In the genomic region with DNA sequence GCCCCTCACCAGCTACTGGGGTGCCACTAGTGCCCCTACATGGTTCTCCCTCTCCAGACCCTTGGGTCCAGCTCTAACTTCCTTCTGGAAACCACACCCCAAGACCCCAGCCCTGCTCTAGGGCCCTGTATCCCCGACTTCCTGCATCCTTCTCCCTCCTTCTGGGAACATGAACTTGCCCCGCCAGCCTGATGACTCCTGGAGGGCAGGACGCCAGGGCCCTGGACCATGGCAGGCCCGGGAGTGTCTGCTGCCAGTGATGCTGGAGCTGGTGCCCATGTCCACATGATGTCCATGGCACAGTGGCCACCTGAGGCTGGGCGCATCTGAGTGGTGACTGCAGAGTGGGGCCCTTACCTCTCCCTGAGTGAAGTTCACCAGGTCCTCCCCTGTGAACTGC, we compare ENCODE assay signal across 7 cellular contexts.
A peak's percentile ranks its signal among the peaks of the same experiment; 100 is the strongest.
DNase-seq lines count a peak whose midpoint lies in the region; ATAC-seq, FAIRE-seq and TF ChIP-seq lines count a peak whose summit lies in the region.
"Not testable (repeated sequence)": the region's sequence is repeated elsewhere in the genome, so short reads cannot be mapped to it uniquely, and the experiment has no call there.

No MANE protein-coding gene starts in this region.

- DNase-seq in RWPE2 (ENCODE audit: low spot score) (peak; percentile 65), colonic mucosa (peak; percentile 11), esophagus muscularis mucosa (ENCODE audit: extremely low spot score) (peak; percentile 60), kidney (peak; percentile 39), mesenteric fat pad (ENCODE audit: low spot score) (peak; percentile 51), posterior vena cava (ENCODE audit: low spot score) (peak; percentile 41), upper lobe of right lung (peak; percentile 39)

- TF ChIP-seq EP300 in esophagus muscularis mucosa (IDR thresholded peaks at IDR 0.05): not testable (repeated sequence)

- not testable (repeated sequence) for H3K27me3 ChIP-seq in RWPE2 (ENCODE audit: insufficient read depth, poor library complexity, severe bottlenecking); colonic mucosa; esophagus muscularis mucosa; upper lobe of right lung

- intact Hi-C loops in colonic mucosa (cut with DNase I); esophagus muscularis mucosa (cut with DNase I); kidney (cut with DNase I); posterior vena cava (cut with DNase I); upper lobe of right lung (cut with DNase I): not testable (repeated sequence)

- ATAC-seq in RWPE2 (ENCODE audit: low read depth); upper lobe of right lung: not testable (repeated sequence)

- not testable (repeated sequence) for H3K36me3 ChIP-seq in RWPE2 (ENCODE audit: low read depth); colonic mucosa; kidney (ENCODE audit: control insufficient read depth in 1 of 2, insufficient read depth in 2 of 2, low read length in 2 of 2); upper lobe of right lung
- H3K36me3 ChIP-seq in esophagus muscularis mucosa: peaks cover 0 to 11% (median 3%) of the 10 kb centered on the region in 4 donors

- not testable (repeated sequence) for TF ChIP-seq CTCF in RWPE2 (IDR thresholded peaks at IDR 0.05; ENCODE audit: poor library complexity, severe bottlenecking); colonic mucosa (IDR thresholded peaks at IDR 0.05); esophagus muscularis mucosa (IDR thresholded peaks at IDR 0.05); kidney (IDR thresholded peaks at IDR 0.05; ENCODE audit: borderline replicate concordance, extremely low read depth, insufficient read depth); upper lobe of right lung (IDR thresholded peaks at IDR 0.05)

- no CpG with 5 or more reads among the region's 5 CpGs for WGBS in esophagus muscularis mucosa

- not testable (repeated sequence) for FAIRE-seq in kidney (lab: Jason Lieb, UNC)

- not testable (repeated sequence) for H3K9ac ChIP-seq in colonic mucosa (ENCODE audit: low read depth in 2 of 2, low read length in 2 of 2); kidney (ENCODE audit: low read length in 2 of 2)

- not testable (repeated sequence) for H3K4me3 ChIP-seq in RWPE2 (ENCODE audit: severe bottlenecking); colonic mucosa; esophagus muscularis mucosa; kidney (ENCODE audit: low read length in 2 of 2); upper lobe of right lung

- not testable (repeated sequence) for H3K4me1 ChIP-seq in RWPE2 (ENCODE audit: insufficient read depth, poor library complexity, severe bottlenecking); colonic mucosa; esophagus muscularis mucosa; kidney (ENCODE audit: control insufficient read depth in 1 of 2, insufficient read depth in 1 of 2, low read depth in 1 of 2, low read length in 2 of 2); upper lobe of right lung

- not testable (repeated sequence) for H3K9me3 ChIP-seq in RWPE2 (ENCODE audit: severe bottlenecking); colonic mucosa; esophagus muscularis mucosa; kidney (ENCODE audit: control insufficient read depth in 1 of 2, low read length in 2 of 2); upper lobe of right lung

- not testable (repeated sequence) for H3K27ac ChIP-seq in RWPE2 (ENCODE audit: poor library complexity, severe bottlenecking); colonic mucosa; esophagus muscularis mucosa (replicated peaks in 1 of 4); kidney (ENCODE audit: low read depth in 2 of 2, low read length in 2 of 2); upper lobe of right lung

- TF ChIP-seq POLR2A in esophagus muscularis mucosa (IDR thresholded peaks at IDR 0.05; ENCODE audit: low read depth): not testable (repeated sequence)

Comparison
In these comparisons a context has a peak if more than half of its experiments do, and no peak if none do; other contexts are left out.
1. DNase-seq: peak in every context shown above with its lines; median percentile 65 in RWPE2; 60 in esophagus muscularis mucosa; 51 in mesenteric fat pad; 41 in posterior vena cava; 39 in kidney; 39 in upper lobe of right lung; 11 in colonic mucosa.